In genomic region chr4:105551968-105552746, GRCh38 we compare ENCODE assay signal across 10 cellular contexts. TPM values are rescaled to one million over a fixed set of nuclear protein-coding genes. Genes with fewer than 3 reads are reported as not detected.
DNase-seq lines count a peak whose midpoint lies in the region; ATAC-seq and TF ChIP-seq lines count a peak whose summit lies in the region.
"Had no signal": no experiment of that assay in that cellular context is flagged by ENCODE, and none has a peak within 500 bp of the region (broad histone marks: within the 10 kb centered on the region; RNA-seq: fewer than 3 reads in every experiment).

A gene with protein sequence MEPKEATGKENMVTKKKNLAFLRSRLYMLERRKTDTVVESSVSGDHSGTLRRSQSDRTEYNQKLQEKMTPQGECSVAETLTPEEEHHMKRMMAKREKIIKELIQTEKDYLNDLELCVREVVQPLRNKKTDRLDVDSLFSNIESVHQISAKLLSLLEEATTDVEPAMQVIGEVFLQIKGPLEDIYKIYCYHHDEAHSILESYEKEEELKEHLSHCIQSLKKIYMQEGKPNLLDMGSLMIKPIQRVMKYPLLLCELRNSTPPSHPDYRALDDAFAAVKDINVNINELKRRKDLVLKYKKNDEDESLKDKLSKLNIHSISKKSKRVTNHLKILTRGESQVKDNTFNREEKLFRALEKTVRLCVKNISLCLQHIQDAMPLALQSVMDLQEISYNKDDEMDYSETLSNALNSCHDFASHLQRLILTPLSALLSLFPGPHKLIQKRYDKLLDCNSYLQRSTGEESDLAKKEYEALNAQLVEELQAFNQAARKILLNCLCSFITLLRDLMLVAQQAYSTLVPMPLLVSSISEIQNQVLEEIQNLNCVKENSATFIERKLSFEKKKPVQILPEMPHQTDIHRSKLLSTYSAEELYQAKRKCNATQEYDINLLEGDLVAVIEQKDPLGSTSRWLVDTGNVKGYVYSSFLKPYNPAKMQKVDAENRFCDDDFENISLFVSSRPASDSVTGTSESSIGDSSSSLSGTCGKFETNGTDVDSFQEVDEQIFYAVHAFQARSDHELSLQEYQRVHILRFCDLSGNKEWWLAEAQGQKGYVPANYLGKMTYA (plus strand): TSS chr4:105552620. CDS start chr4:105552766, 146 bp downstream.

- no peaks in the 10 kb centered on the region for H3K9me3 Mint-ChIP-seq in activated T-cell treated with anti-CD3 and anti-CD28 coated beads, Interleukin-2, amount 50 U/mL, for 72 hours
- H3K9me3 Mint-ChIP-seq: activated naive CD4-positive, alpha-beta T cell treated with anti-CD3 and anti-CD28 coated beads, Interleukin-2, amount 50 U/mL, for 24 hours had no signal

- H3K36me3 ChIP-seq in right lobe of liver = no peaks in the 10 kb centered on the region
- H3K36me3 ChIP-seq in WERI-Rb-1 = no peaks in the 10 kb centered on the region

- no peaks in the 10 kb centered on the region for H3K4me1 ChIP-seq in right lobe of liver

- DNase-seq in AG20443 (ENCODE audit: low spot score) = peak; percentile 35
- DNase-seq in NCI-H1048 (lab: John Stamatoyannopoulos, UW) = peak; percentile 87
- peak; percentile 42 for DNase-seq in astrocyte of the cerebellum (ENCODE audit: low read depth)
- DNase-seq in right lobe of liver = no peak
- no peak for DNase-seq in WERI-Rb-1
- DNase-seq in NK-92 (lab: John Stamatoyannopoulos, UW; ENCODE audit: unreplicated experiment) = no peak
- no peak for DNase-seq in NCI-H2227 treated with DMSO at 0.1 percent for 48 hours (lab: John Stamatoyannopoulos, UW)
- DNase-seq in activated T-cell treated with anti-CD3 and anti-CD28 coated beads, Interleukin-2, amount 50 U/mL, for 72 hours = no peak
- DNase-seq: left ventricle myocardium superior had no signal

- intact Hi-C loops in right lobe of liver (cut with DNase I) = no loop called here

- H3K36me3 Mint-ChIP-seq in activated T-cell treated with anti-CD3 and anti-CD28 coated beads, Interleukin-2, amount 50 U/mL, for 72 hours (ENCODE audit: insufficient read depth in 2 of 2) = no peaks in the 10 kb centered on the region

- H3K4me1 Mint-ChIP-seq in activated T-cell treated with anti-CD3 and anti-CD28 coated beads, Interleukin-2, amount 50 U/mL, for 72 hours (ENCODE audit: low read depth) = no peaks in the 10 kb centered on the region
- H3K4me1 Mint-ChIP-seq: activated naive CD4-positive, alpha-beta T cell treated with anti-CD3 and anti-CD28 coated beads, Interleukin-2, amount 50 U/mL, for 24 hours had no signal

- H3K27me3 Mint-ChIP-seq in activated T-cell treated with anti-CD3 and anti-CD28 coated beads, Interleukin-2, amount 50 U/mL, for 72 hours (ENCODE audit: low read depth) = no peaks in the 10 kb centered on the region

- in situ Hi-C loops in astrocyte of the cerebellum (cut with HindIII; ENCODE audit: low sequenced_read_pairs) = no loop called here

- H3K27ac Mint-ChIP-seq in activated T-cell treated with anti-CD3 and anti-CD28 coated beads, Interleukin-2, amount 50 U/mL, for 72 hours = no peak within 1 kb of the TSS
- H3K27ac Mint-ChIP-seq: activated naive CD4-positive, alpha-beta T cell treated with anti-CD3 and anti-CD28 coated beads, Interleukin-2, amount 50 U/mL, for 24 hours had no signal

- WGBS in right lobe of liver (ENCODE audit: insufficient coverage, low coverage, low lambda C conversion rate, missing lambda C conversion rate) = 37% methylated on average over 11 of the region's 11 CpGs

- no peak for TF ChIP-seq CTCF in astrocyte of the cerebellum (IDR thresholded peaks at IDR 0.05; ENCODE audit: low read depth, low read length, missing control alignments)
- TF ChIP-seq CTCF in right lobe of liver (IDR thresholded peaks at IDR 0.05) = no peak
- TF ChIP-seq CTCF in WERI-Rb-1 (IDR thresholded peaks at IDR 0.05; ENCODE audit: low read depth, low read length) = no peak

- H3K4me3 ChIP-seq in astrocyte of the cerebellum (ENCODE audit: low read depth, low read length) = no peak within 1 kb of the TSS
- H3K4me3 ChIP-seq in right lobe of liver = no peak within 1 kb of the TSS
- H3K4me3 ChIP-seq in WERI-Rb-1 (ENCODE audit: low read depth, low read length) = no peak within 1 kb of the TSS

- no peak within 1 kb of the TSS for H3K27ac ChIP-seq in right lobe of liver
- H3K27ac ChIP-seq in WERI-Rb-1 = no peak within 1 kb of the TSS

- no peaks in the 10 kb centered on the region for H3K27me3 ChIP-seq in right lobe of liver
- H3K27me3 ChIP-seq in WERI-Rb-1 (ENCODE audit: insufficient read depth, low read depth, severe bottlenecking) = no peaks in the 10 kb centered on the region

- ATAC-seq in right lobe of liver = peak in 3 of 4 donors; percentile 39 to 56 (median 51)
- no peak for ATAC-seq in activated T-cell treated with anti-CD3 and anti-CD28 coated beads, Interleukin-2, amount 50 U/mL, for 72 hours (replicated peaks in 1 of 2)
- ATAC-seq: left ventricle myocardium superior had no signal

- TF ChIP-seq POLR2A in right lobe of liver (IDR thresholded peaks at IDR 0.05) = no peak

- H3K4me3 Mint-ChIP-seq in activated T-cell treated with anti-CD3 and anti-CD28 coated beads, Interleukin-2, amount 50 U/mL, for 72 hours = no peak within 1 kb of the TSS
- H3K4me3 Mint-ChIP-seq: activated naive CD4-positive, alpha-beta T cell treated with anti-CD3 and anti-CD28 coated beads, Interleukin-2, amount 50 U/mL, for 24 hours had no signal

- H3K9me3 ChIP-seq in right lobe of liver (no peaks in the 10 kb centered on the region), WERI-Rb-1 (ENCODE audit: severe bottlenecking) (no peaks in the 10 kb centered on the region)

RNA-seq across cellular contexts. Expression of the gene that starts here (rescaled TPM):
- under 1 TPM; 0.06 to 0.55 (median 0.15) TPM for total RNA-seq in right lobe of liver
- total RNA-seq in activated T-cell treated with anti-CD3 and anti-CD28 coated beads, Interleukin-2, amount 50 U/mL, for 72 hours = not detected
- total RNA-seq: left ventricle myocardium superior had no signal

Comparison
In these comparisons a context has a peak if more than half of its experiments do, and no peak if none do; other contexts are left out.
1. Peak in ATAC-seq in right lobe of liver; RNA of the gene not detected or under 1 TPM.
2. DNase-seq: peak in AG20443 (single experiment), NCI-H1048 (single experiment) and astrocyte of the cerebellum (single experiment); none in right lobe of liver (0 of 3), WERI-Rb-1 (single experiment), NK-92 (single experiment), NCI-H2227 treated with DMSO at 0.1 percent for 48 hours (single experiment) and activated T-cell treated with anti-CD3 and anti-CD28 coated beads, Interleukin-2, amount 50 U/mL, for 72 hours (0 of 2).